Comparison of ENCODE assay signal across 1 cellular context in the genomic region with DNA sequence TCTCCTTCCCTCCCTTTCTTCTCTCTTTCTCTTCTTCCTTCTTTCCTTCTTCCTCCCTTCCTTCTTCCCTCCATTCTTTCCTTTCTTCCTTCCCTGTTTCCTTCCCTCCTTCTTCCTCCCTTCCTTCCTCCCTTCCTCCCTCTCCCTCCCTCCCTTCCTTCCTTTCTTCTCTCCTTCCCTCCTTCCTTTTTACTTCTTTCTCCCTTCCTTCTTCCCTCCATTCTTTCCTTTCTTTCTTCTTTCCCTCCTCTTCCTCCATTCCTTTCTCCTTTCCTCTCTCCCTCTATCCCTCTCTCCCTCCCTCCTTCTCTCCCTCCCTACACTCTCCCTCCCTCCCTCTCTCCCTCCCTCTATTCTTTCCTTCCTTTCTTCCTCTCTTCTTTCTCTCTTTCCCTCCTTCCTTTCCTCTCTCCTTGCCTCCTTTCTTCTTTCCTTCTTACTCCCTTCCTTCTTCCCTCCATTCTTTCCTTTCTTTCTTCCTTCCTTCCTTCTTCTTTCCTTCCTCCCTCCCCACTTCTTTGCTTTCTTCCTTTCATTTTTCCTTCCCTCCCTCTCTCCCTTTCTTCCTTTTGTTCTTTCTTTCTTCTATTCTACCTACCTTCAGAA.
TF ChIP-seq lines count a peak whose summit lies in the region.

No MANE protein-coding gene starts in this region.

TF ChIP-seq in K562, 482 proteins besides CTCF, POLR2A, EP300 and RAD21 (continued from another document and continues in another):
- TF ChIP-seq, protein P1, sequence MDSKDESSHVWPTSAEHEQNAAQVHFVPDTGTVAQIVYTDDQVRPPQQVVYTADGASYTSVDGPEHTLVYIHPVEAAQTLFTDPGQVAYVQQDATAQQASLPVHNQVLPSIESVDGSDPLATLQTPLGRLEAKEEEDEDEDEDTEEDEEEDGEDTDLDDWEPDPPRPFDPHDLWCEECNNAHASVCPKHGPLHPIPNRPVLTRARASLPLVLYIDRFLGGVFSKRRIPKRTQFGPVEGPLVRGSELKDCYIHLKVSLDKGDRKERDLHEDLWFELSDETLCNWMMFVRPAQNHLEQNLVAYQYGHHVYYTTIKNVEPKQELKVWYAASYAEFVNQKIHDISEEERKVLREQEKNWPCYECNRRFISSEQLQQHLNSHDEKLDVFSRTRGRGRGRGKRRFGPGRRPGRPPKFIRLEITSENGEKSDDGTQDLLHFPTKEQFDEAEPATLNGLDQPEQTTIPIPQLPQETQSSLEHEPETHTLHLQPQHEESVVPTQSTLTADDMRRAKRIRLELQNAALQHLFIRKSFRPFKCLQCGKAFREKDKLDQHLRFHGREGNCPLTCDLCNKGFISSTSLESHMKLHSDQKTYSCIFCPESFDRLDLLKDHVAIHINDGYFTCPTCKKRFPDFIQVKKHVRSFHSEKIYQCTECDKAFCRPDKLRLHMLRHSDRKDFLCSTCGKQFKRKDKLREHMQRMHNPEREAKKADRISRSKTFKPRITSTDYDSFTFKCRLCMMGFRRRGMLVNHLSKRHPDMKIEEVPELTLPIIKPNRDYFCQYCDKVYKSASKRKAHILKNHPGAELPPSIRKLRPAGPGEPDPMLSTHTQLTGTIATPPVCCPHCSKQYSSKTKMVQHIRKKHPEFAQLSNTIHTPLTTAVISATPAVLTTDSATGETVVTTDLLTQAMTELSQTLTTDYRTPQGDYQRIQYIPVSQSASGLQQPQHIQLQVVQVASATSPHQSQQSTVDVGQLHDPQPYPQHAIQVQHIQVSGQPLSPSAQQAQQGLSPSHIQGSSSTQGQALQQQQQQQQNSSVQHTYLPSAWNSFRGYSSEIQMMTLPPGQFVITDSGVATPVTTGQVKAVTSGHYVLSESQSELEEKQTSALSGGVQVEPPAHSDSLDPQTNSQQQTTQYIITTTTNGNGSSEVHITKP (IDR thresholded peaks at IDR 0.05; ENCODE audit: partially characterized antibody): no peak
- peak; percentile 35; the same call in 1 of the 2 replicates for TF ChIP-seq ELF4 (CRISPR knock-in tag; IDR thresholded peaks at IDR 0.05)
- TF ChIP-seq SMC3 (conservative IDR thresholded peaks at IDR 0.05; ENCODE audit: insufficient read depth, low read depth, low read length): no peak
- no peak for TF ChIP-seq SUPT5H (IDR thresholded peaks at IDR 0.05)
- 0 out of 2 replicates have a peak, but pooled peaks have one; percentile 6 for TF ChIP-seq ARID2 (IDR thresholded peaks at IDR 0.05)
- no peak for TF ChIP-seq TGIF2 (CRISPR knock-in tag; IDR thresholded peaks at IDR 0.05)
- TF ChIP-seq POLR2AphosphoS5 (IDR thresholded peaks at IDR 0.05; ENCODE audit: control insufficient read depth, insufficient read depth, low read depth, low read length): no peak
- TF ChIP-seq IFI16 (CRISPR knock-in tag; IDR thresholded peaks at IDR 0.05): no peak
- no peak for TF ChIP-seq NCOA2 (IDR thresholded peaks at IDR 0.05; ENCODE audit: partially characterized antibody in 2 of 2)
- no peak for TF ChIP-seq MED1 (CRISPR knock-in tag; IDR thresholded peaks at IDR 0.05; ENCODE audit: borderline replicate concordance)
- TF ChIP-seq THRAP3 (IDR thresholded peaks at IDR 0.05; ENCODE audit: borderline replicate concordance): 0 out of 2 replicates have a peak, but pooled peaks have one; percentile 57
- no peak for TF ChIP-seq TAF1 (IDR thresholded peaks at IDR 0.05; ENCODE audit: control insufficient read depth, extremely low read depth, insufficient read depth, low read length, severe bottlenecking)
- no peak for TF ChIP-seq SMARCC2 (IDR thresholded peaks at IDR 0.05; ENCODE audit: low read depth)
- no peak for TF ChIP-seq FOXP1 (CRISPR knock-in tag; IDR thresholded peaks at IDR 0.05)
- TF ChIP-seq PHTF2 (CRISPR knock-in tag; IDR thresholded peaks at IDR 0.05): no peak
- TF ChIP-seq, protein P2, sequence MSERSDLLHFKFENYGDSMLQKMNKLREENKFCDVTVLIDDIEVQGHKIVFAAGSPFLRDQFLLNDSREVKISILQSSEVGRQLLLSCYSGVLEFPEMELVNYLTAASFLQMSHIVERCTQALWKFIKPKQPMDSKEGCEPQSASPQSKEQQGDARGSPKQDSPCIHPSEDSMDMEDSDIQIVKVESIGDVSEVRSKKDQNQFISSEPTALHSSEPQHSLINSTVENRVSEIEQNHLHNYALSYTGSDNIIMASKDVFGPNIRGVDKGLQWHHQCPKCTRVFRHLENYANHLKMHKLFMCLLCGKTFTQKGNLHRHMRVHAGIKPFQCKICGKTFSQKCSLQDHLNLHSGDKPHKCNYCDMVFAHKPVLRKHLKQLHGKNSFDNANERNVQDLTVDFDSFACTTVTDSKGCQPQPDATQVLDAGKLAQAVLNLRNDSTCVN (CRISPR knock-in tag; IDR thresholded peaks at IDR 0.05): 0 out of 2 replicates have a peak, but pooled peaks have one; percentile 42
- TF ChIP-seq, protein P3, sequence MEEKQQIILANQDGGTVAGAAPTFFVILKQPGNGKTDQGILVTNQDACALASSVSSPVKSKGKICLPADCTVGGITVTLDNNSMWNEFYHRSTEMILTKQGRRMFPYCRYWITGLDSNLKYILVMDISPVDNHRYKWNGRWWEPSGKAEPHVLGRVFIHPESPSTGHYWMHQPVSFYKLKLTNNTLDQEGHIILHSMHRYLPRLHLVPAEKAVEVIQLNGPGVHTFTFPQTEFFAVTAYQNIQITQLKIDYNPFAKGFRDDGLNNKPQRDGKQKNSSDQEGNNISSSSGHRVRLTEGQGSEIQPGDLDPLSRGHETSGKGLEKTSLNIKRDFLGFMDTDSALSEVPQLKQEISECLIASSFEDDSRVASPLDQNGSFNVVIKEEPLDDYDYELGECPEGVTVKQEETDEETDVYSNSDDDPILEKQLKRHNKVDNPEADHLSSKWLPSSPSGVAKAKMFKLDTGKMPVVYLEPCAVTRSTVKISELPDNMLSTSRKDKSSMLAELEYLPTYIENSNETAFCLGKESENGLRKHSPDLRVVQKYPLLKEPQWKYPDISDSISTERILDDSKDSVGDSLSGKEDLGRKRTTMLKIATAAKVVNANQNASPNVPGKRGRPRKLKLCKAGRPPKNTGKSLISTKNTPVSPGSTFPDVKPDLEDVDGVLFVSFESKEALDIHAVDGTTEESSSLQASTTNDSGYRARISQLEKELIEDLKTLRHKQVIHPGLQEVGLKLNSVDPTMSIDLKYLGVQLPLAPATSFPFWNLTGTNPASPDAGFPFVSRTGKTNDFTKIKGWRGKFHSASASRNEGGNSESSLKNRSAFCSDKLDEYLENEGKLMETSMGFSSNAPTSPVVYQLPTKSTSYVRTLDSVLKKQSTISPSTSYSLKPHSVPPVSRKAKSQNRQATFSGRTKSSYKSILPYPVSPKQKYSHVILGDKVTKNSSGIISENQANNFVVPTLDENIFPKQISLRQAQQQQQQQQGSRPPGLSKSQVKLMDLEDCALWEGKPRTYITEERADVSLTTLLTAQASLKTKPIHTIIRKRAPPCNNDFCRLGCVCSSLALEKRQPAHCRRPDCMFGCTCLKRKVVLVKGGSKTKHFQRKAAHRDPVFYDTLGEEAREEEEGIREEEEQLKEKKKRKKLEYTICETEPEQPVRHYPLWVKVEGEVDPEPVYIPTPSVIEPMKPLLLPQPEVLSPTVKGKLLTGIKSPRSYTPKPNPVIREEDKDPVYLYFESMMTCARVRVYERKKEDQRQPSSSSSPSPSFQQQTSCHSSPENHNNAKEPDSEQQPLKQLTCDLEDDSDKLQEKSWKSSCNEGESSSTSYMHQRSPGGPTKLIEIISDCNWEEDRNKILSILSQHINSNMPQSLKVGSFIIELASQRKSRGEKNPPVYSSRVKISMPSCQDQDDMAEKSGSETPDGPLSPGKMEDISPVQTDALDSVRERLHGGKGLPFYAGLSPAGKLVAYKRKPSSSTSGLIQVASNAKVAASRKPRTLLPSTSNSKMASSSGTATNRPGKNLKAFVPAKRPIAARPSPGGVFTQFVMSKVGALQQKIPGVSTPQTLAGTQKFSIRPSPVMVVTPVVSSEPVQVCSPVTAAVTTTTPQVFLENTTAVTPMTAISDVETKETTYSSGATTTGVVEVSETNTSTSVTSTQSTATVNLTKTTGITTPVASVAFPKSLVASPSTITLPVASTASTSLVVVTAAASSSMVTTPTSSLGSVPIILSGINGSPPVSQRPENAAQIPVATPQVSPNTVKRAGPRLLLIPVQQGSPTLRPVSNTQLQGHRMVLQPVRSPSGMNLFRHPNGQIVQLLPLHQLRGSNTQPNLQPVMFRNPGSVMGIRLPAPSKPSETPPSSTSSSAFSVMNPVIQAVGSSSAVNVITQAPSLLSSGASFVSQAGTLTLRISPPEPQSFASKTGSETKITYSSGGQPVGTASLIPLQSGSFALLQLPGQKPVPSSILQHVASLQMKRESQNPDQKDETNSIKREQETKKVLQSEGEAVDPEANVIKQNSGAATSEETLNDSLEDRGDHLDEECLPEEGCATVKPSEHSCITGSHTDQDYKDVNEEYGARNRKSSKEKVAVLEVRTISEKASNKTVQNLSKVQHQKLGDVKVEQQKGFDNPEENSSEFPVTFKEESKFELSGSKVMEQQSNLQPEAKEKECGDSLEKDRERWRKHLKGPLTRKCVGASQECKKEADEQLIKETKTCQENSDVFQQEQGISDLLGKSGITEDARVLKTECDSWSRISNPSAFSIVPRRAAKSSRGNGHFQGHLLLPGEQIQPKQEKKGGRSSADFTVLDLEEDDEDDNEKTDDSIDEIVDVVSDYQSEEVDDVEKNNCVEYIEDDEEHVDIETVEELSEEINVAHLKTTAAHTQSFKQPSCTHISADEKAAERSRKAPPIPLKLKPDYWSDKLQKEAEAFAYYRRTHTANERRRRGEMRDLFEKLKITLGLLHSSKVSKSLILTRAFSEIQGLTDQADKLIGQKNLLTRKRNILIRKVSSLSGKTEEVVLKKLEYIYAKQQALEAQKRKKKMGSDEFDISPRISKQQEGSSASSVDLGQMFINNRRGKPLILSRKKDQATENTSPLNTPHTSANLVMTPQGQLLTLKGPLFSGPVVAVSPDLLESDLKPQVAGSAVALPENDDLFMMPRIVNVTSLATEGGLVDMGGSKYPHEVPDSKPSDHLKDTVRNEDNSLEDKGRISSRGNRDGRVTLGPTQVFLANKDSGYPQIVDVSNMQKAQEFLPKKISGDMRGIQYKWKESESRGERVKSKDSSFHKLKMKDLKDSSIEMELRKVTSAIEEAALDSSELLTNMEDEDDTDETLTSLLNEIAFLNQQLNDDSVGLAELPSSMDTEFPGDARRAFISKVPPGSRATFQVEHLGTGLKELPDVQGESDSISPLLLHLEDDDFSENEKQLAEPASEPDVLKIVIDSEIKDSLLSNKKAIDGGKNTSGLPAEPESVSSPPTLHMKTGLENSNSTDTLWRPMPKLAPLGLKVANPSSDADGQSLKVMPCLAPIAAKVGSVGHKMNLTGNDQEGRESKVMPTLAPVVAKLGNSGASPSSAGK (IDR thresholded peaks at IDR 0.05): 0 out of 2 replicates have a peak, but pooled peaks have one; percentile 9
- TF ChIP-seq RBM14 (IDR thresholded peaks at IDR 0.05; ENCODE audit: borderline replicate concordance, insufficient read depth, low read depth, low read length): no peak
- TF ChIP-seq NFRKB (IDR thresholded peaks at IDR 0.05; ENCODE audit: low read depth): peak; percentile 80
- TF ChIP-seq, protein P4, sequence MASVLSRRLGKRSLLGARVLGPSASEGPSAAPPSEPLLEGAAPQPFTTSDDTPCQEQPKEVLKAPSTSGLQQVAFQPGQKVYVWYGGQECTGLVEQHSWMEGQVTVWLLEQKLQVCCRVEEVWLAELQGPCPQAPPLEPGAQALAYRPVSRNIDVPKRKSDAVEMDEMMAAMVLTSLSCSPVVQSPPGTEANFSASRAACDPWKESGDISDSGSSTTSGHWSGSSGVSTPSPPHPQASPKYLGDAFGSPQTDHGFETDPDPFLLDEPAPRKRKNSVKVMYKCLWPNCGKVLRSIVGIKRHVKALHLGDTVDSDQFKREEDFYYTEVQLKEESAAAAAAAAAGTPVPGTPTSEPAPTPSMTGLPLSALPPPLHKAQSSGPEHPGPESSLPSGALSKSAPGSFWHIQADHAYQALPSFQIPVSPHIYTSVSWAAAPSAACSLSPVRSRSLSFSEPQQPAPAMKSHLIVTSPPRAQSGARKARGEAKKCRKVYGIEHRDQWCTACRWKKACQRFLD (CRISPR knock-in tag; IDR thresholded peaks at IDR 0.05): no peak
- TF ChIP-seq, protein P5, sequence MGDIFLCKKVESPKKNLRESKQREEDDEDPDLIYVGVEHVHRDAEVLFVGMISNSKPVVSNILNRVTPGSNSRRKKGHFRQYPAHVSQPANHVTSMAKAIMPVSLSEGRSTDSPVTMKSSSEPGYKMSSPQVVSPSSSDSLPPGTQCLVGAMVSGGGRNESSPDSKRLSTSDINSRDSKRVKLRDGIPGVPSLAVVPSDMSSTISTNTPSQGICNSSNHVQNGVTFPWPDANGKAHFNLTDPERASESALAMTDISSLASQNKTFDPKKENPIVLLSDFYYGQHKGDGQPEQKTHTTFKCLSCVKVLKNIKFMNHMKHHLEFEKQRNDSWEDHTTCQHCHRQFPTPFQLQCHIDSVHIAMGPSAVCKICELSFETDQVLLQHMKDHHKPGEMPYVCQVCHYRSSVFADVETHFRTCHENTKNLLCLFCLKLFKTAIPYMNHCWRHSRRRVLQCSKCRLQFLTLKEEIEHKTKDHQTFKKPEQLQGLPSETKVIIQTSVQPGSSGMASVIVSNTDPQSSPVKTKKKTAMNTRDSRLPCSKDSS (IDR thresholded peaks at IDR 0.05; ENCODE audit: low read depth, partially characterized antibody): peak; percentile 42
- TF ChIP-seq, protein P6, sequence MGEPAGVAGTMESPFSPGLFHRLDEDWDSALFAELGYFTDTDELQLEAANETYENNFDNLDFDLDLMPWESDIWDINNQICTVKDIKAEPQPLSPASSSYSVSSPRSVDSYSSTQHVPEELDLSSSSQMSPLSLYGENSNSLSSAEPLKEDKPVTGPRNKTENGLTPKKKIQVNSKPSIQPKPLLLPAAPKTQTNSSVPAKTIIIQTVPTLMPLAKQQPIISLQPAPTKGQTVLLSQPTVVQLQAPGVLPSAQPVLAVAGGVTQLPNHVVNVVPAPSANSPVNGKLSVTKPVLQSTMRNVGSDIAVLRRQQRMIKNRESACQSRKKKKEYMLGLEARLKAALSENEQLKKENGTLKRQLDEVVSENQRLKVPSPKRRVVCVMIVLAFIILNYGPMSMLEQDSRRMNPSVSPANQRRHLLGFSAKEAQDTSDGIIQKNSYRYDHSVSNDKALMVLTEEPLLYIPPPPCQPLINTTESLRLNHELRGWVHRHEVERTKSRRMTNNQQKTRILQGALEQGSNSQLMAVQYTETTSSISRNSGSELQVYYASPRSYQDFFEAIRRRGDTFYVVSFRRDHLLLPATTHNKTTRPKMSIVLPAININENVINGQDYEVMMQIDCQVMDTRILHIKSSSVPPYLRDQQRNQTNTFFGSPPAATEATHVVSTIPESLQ (CRISPR knock-in tag; IDR thresholded peaks at IDR 0.05): no peak
- TF ChIP-seq, protein P7, sequence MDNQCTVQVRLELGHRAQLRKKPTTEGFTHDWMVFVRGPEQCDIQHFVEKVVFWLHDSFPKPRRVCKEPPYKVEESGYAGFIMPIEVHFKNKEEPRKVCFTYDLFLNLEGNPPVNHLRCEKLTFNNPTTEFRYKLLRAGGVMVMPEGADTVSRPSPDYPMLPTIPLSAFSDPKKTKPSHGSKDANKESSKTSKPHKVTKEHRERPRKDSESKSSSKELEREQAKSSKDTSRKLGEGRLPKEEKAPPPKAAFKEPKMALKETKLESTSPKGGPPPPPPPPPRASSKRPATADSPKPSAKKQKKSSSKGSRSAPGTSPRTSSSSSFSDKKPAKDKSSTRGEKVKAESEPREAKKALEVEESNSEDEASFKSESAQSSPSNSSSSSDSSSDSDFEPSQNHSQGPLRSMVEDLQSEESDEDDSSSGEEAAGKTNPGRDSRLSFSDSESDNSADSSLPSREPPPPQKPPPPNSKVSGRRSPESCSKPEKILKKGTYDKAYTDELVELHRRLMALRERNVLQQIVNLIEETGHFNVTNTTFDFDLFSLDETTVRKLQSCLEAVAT (IDR thresholded peaks at IDR 0.05): 0 out of 4 replicates have a peak, but pooled peaks of 1 of the 2 experiments have one; percentile 35
